Comparison of ENCODE assay signal across 7 cellular contexts in genomic region chr3:107753494-107753893, GRCh38.
DNase-seq lines count a peak whose midpoint lies in the region; ATAC-seq and TF ChIP-seq lines count a peak whose summit lies in the region.

No MANE protein-coding gene starts in this region.

- no peaks in the 10 kb centered on the region for H3K27me3 ChIP-seq in DOHH2 (ENCODE audit: control insufficient read depth, low read length)
- no peaks in the 10 kb centered on the region for H3K27me3 ChIP-seq in HCT116 (ENCODE audit: insufficient read depth, low read length)
- H3K27me3 ChIP-seq in iPS DF 6.9 (ENCODE audit: control insufficient read depth, insufficient read depth, low read length), result no peaks in the 10 kb centered on the region

- H4K20me1 ChIP-seq in DOHH2 (ENCODE audit: control insufficient read depth, insufficient read depth, low read depth, low read length), result no peaks in the 10 kb centered on the region
- H4K20me1 ChIP-seq in HCT116 (ENCODE audit: insufficient read depth), result no peaks in the 10 kb centered on the region

- H3K4me3 ChIP-seq in DOHH2 (ENCODE audit: low read length) (no peak overlapping the region), HCT116 (replicated peaks in 1 of 2; ENCODE audit: low read depth in 1 of 2, low read length in 2 of 2) (no peak overlapping the region), iPS DF 6.9 (ENCODE audit: low read length) (no peak overlapping the region)

- H3F3A ChIP-seq in DOHH2 (ENCODE audit: control insufficient read depth, insufficient read depth), result no peaks in the 10 kb centered on the region

- H3K9me2 ChIP-seq in DOHH2 (replicated peaks; ENCODE audit: control insufficient read depth, low read length) (no peaks in the 10 kb centered on the region), HCT116 (ENCODE audit: insufficient read depth) (no peaks in the 10 kb centered on the region)

- no peak overlapping the region for H3K4me2 ChIP-seq in DOHH2 (ENCODE audit: low read length)
- H3K4me2 ChIP-seq in HCT116 (ENCODE audit: low read length), result no peak overlapping the region

- no peak overlapping the region for H3K9ac ChIP-seq in HCT116 (ENCODE audit: low read length)

- peak; percentile 39; the same call in 1 of the 2 replicates for TF ChIP-seq RAD21 in HCT116 (IDR thresholded peaks at IDR 0.05; ENCODE audit: low read depth)

- POLR2A ChIA-PET in HCT116 (lab: Charles Lee), result no interaction called here

- no peaks in the 10 kb centered on the region for H3K9me3 ChIP-seq in DOHH2 (ENCODE audit: control insufficient read depth, insufficient read depth, low read length)
- no peaks in the 10 kb centered on the region for H3K9me3 ChIP-seq in HCT116 (ENCODE audit: control insufficient read depth in 1 of 2, insufficient read depth in 1 of 2, low read depth in 1 of 2, low read length in 2 of 2)
- H3K9me3 ChIP-seq in iPS DF 6.9 (ENCODE audit: control insufficient read depth, insufficient read depth, low read length), result no peaks in the 10 kb centered on the region

- no peaks in the 10 kb centered on the region for H3K4me1 ChIP-seq in DOHH2 (ENCODE audit: control insufficient read depth, low read length)
- H3K4me1 ChIP-seq in HCT116 (ENCODE audit: control insufficient read depth in 1 of 2, insufficient read depth in 2 of 2, low read length in 2 of 2), result no peaks in the 10 kb centered on the region
- H3K4me1 ChIP-seq in iPS DF 6.9 (ENCODE audit: control insufficient read depth, insufficient read depth, low read length), result no peaks in the 10 kb centered on the region

- peak; percentile 8 for DNase-seq in HCT116 (ENCODE audit: low read depth, low spot score)
- peak; percentile 38 to 65 for DNase-seq in NCI-H526 (lab: John Stamatoyannopoulos, UW)
- peak in 37 of 56 donors; percentile 3 to 74 (median 20) for DNase-seq in amygdala (lab: John Stamatoyannopoulos, UW)
- DNase-seq in iPS DF 6.9 (ENCODE audit: low read depth, low spot score), result peak; percentile 41
- DNase-seq in stimulated activated naive CD8-positive, alpha-beta T cell treated with anti-CD3 and anti-CD28 coated beads, Interleukin-15, amount 100 ng/mL, for 72 hours, result peak in 1 of 2 donors; percentile 13
- DNase-seq in epidermal melanocyte (ENCODE audit: insufficient read length, low spot score), result no peak

- H3K4me3 Mint-ChIP-seq in stimulated activated naive CD8-positive, alpha-beta T cell treated with anti-CD3 and anti-CD28 coated beads, Interleukin-15, amount 100 ng/mL, for 72 hours, result no peak overlapping the region

- RAD21 ChIA-PET in HCT116 (lab: Charles Lee; ENCODE audit: low non-redundant PET in 1 of 2, low total read pairs in 2 of 2, uncharacterized antibody in 2 of 2, unreplicated experiment in 2 of 2), result no interaction called here

- peaks cover 13% of the 10 kb centered on the region for H3K36me3 ChIP-seq in DOHH2 (ENCODE audit: control insufficient read depth, low read length)
- H3K36me3 ChIP-seq in HCT116 (ENCODE audit: control insufficient read depth in 1 of 2, insufficient read depth in 2 of 2, low read length in 2 of 2), result no peaks in the 10 kb centered on the region
- H3K36me3 ChIP-seq in iPS DF 6.9 (ENCODE audit: control insufficient read depth, insufficient read depth, low read length), result no peaks in the 10 kb centered on the region

- H2AFZ ChIP-seq in HCT116 (ENCODE audit: low read depth, low read length, poor library complexity, severe bottlenecking), result no peak overlapping the region

- CTCF ChIA-PET in HCT116 (lab: Charles Lee), result interaction anchor here (1.2 to 1.3 kb wide), 2 partner anchors 10 to 12 kb away, joined by 3 to 6 read pairs; no protein-coding TSS in a partner anchor

- no peaks in the 10 kb centered on the region for H3K9me3 Mint-ChIP-seq in stimulated activated naive CD8-positive, alpha-beta T cell treated with anti-CD3 and anti-CD28 coated beads, Interleukin-15, amount 100 ng/mL, for 72 hours

- H3K27ac ChIP-seq in DOHH2 (ENCODE audit: low read depth, low read length), result no peak overlapping the region
- H3K27ac ChIP-seq in HCT116 (ENCODE audit: low read depth, low read length), result no peak overlapping the region
- H3K27ac ChIP-seq in iPS DF 6.9 (ENCODE audit: low read length), result no peak overlapping the region

- intact Hi-C loops in HCT116 (cut with micrococcal nuclease), result no loop called here

- TF ChIP-seq POLR2A in HCT116 (IDR thresholded peaks at IDR 0.05; ENCODE audit: borderline replicate concordance, extremely low read depth, insufficient read depth, insufficient read length), result no peak

- peak; percentile 55 for TF ChIP-seq CTCF in DOHH2 (IDR thresholded peaks at IDR 0.05; ENCODE audit: low read depth, low read length, poor library complexity, severe bottlenecking)
- peak; percentile 39 to 62 (median 60); a peak in 5 of 6 replicates for TF ChIP-seq CTCF in HCT116 (IDR thresholded peaks at IDR 0.05 in 2 of 3, conservative IDR thresholded peaks at IDR 0.05 in 1 of 3; ENCODE audit: borderline replicate concordance in 1 of 3, insufficient read depth in 1 of 3, low read depth in 2 of 3, low read length in 2 of 3)

- BruUV-seq in HCT116 (replicated peaks; lab: Mats Ljungman, UMichigan), result no TSS peak

- no peaks in the 10 kb centered on the region for H3K27me3 Mint-ChIP-seq in stimulated activated naive CD8-positive, alpha-beta T cell treated with anti-CD3 and anti-CD28 coated beads, Interleukin-15, amount 100 ng/mL, for 72 hours

- peak; percentile 95 for ATAC-seq in HCT116
- peak; percentile 40 for ATAC-seq in stimulated activated naive CD8-positive, alpha-beta T cell treated with anti-CD3 and anti-CD28 coated beads, Interleukin-15, amount 100 ng/mL, for 72 hours

- H3K27ac Mint-ChIP-seq in stimulated activated naive CD8-positive, alpha-beta T cell treated with anti-CD3 and anti-CD28 coated beads, Interleukin-15, amount 100 ng/mL, for 72 hours, result no peak overlapping the region

- H3K79me2 ChIP-seq in DOHH2 (ENCODE audit: control insufficient read depth, low read length) (no peaks in the 10 kb centered on the region), HCT116 (ENCODE audit: insufficient read depth, low read length) (no peaks in the 10 kb centered on the region)

- no CpG with 5 or more reads among the region's 2 CpGs for WGBS in iPS DF 6.9 (ENCODE audit: insufficient coverage, insufficient read length)

- H3K4me1 Mint-ChIP-seq in stimulated activated naive CD8-positive, alpha-beta T cell treated with anti-CD3 and anti-CD28 coated beads, Interleukin-15, amount 100 ng/mL, for 72 hours, result no peaks in the 10 kb centered on the region

TF ChIP-seq in HCT116, 20 proteins besides CTCF, POLR2A, EP300 and RAD21 (continues in another document):
- TF ChIP-seq SRF (IDR thresholded peaks at IDR 0.05; ENCODE audit: low read depth), result no peak
- no peak for TF ChIP-seq CEBPB (IDR thresholded peaks at IDR 0.05; ENCODE audit: low read depth)
- TF ChIP-seq JUND (IDR thresholded peaks at IDR 0.05), result no peak
- TF ChIP-seq EGR1 (IDR thresholded peaks at IDR 0.05; ENCODE audit: low read depth), result no peak
- no peak for TF ChIP-seq ZNF274 (IDR thresholded peaks at IDR 0.05; ENCODE audit: low read depth, low read length)
- TF ChIP-seq FOSL1 (IDR thresholded peaks at IDR 0.05; ENCODE audit: low read depth), result no peak
- TF ChIP-seq POLR2AphosphoS5 (IDR thresholded peaks at IDR 0.05; ENCODE audit: low read depth, low read length), result no peak
- TF ChIP-seq TCF7L2 (IDR thresholded peaks at IDR 0.05; ENCODE audit: borderline replicate concordance, extremely low read depth, insufficient read depth, insufficient read length), result no peak
- TF ChIP-seq REST (IDR thresholded peaks at IDR 0.05; ENCODE audit: low read depth), result no peak
- TF ChIP-seq EZH2phosphoT487 (IDR thresholded peaks at IDR 0.05; ENCODE audit: borderline replicate concordance), result no peak
- TF ChIP-seq SP1 (IDR thresholded peaks at IDR 0.05; ENCODE audit: low read depth), result no peak
- TF ChIP-seq EZH2 (IDR thresholded peaks at IDR 0.05), result no peak
- TF ChIP-seq ELF1 (IDR thresholded peaks at IDR 0.05; ENCODE audit: borderline replicate concordance, low read depth), result no peak
- no peak for TF ChIP-seq YY1 (IDR thresholded peaks at IDR 0.05; ENCODE audit: extremely low read depth, insufficient replicate concordance, low read depth, low read length)
- no peak for TF ChIP-seq ZFX (IDR thresholded peaks at IDR 0.05)
- TF ChIP-seq MAX (IDR thresholded peaks at IDR 0.05), result no peak
- no peak for TF ChIP-seq ATF3 (IDR thresholded peaks at IDR 0.05)
